In the genomic region with DNA sequence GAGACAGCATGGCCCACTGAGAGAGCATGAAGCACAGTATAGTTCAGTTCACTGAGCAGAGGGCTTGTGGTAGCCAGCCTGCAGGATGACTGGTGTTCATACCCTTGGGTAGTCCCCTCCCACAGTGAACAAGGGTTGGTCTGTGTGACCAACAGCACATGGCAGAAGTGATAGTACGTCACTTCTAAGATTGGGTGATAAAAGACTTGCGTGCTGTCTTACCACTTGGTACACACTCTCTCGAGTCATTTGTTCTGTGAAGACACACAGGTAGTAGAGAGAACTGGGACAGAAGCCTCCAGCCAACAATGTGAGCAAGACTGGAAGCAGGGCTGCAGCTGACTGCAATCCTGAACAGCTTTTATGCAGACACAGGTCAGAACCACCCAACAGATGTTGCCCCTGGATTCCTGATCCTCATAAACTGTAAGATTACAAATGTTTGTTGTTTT, we compare ENCODE assay signal across 8 cellular contexts.
DNase-seq lines count a peak whose midpoint lies in the region; ATAC-seq lines count a peak whose summit lies in the region.

No MANE protein-coding gene starts in this region.

- ATAC-seq in GM18499 (IDR thresholded peaks at IDR 0.05; ENCODE audit: insufficient read depth, unreplicated experiment) (peak; percentile 92), HG02642 (IDR thresholded peaks at IDR 0.05; ENCODE audit: poor library complexity, unreplicated experiment) (peak; percentile 98)

- H3K36me3 ChIP-seq in muscle layer of duodenum (ENCODE audit: control insufficient read depth in 1 of 2, insufficient read depth in 2 of 2, low read length in 2 of 2) (no peaks in the 10 kb centered on the region), subcutaneous abdominal adipose tissue (ENCODE audit: control insufficient read depth in 5 of 5, insufficient read depth in 5 of 5, low read length in 5 of 5) (peaks cover 0 to 7% (median 0%) of the 10 kb centered on the region in 5 donors)

- no peaks in the 10 kb centered on the region for H3K9me3 Mint-ChIP-seq in T-helper 1 cell treated with Interleukin-12 subunit alpha and Interleukin-12 subunit beta and Interleukin-4 antibody, amounts not matched to agents 30 μg/mL and 1 μg/mL, for 36 hours

- peak overlapping the region; percentile 64 for H3K4me3 Mint-ChIP-seq in T-helper 1 cell treated with Interleukin-12 subunit alpha and Interleukin-12 subunit beta and Interleukin-4 antibody, amounts not matched to agents 30 μg/mL and 1 μg/mL, for 36 hours

- H3K27me3 ChIP-seq in muscle layer of duodenum (ENCODE audit: low read depth, low read length) (no peaks in the 10 kb centered on the region), subcutaneous abdominal adipose tissue (ENCODE audit: control insufficient read depth in 5 of 5, insufficient read depth in 4 of 5, low read length in 5 of 5) (no peaks in the 10 kb centered on the region)

- H3K4me1 ChIP-seq in muscle layer of duodenum (ENCODE audit: control insufficient read depth in 1 of 2, insufficient read depth in 2 of 2, low read length in 2 of 2) (peaks cover 36 to 91% of the 10 kb centered on the region in 2 donors), subcutaneous abdominal adipose tissue (ENCODE audit: control insufficient read depth in 5 of 5, insufficient read depth in 5 of 5, low read length in 5 of 5) (peaks cover 8 to 75% (median 69%) of the 10 kb centered on the region in 5 donors)

- peak overlapping the region; percentile 19 for H3K27ac ChIP-seq in muscle layer of duodenum (ENCODE audit: low read length)
- H3K27ac ChIP-seq in subcutaneous abdominal adipose tissue (ENCODE audit: low read depth, low read length), result peak overlapping the region; percentile 71

- no peaks in the 10 kb centered on the region for H3K27me3 Mint-ChIP-seq in T-helper 1 cell treated with Interleukin-12 subunit alpha and Interleukin-12 subunit beta and Interleukin-4 antibody, amounts not matched to agents 30 μg/mL and 1 μg/mL, for 36 hours (ENCODE audit: low read depth)

- no peak overlapping the region for H3K9ac ChIP-seq in subcutaneous abdominal adipose tissue (ENCODE audit: low read length in 5 of 5)

- peaks cover 67% of the 10 kb centered on the region for H3K4me1 Mint-ChIP-seq in T-helper 1 cell treated with Interleukin-12 subunit alpha and Interleukin-12 subunit beta and Interleukin-4 antibody, amounts not matched to agents 30 μg/mL and 1 μg/mL, for 36 hours (ENCODE audit: low read depth)

- peak; percentile 45 for DNase-seq in amniotic epithelial cell (ENCODE audit: low read depth)
- no peak for DNase-seq in NCI-H2081 treated with DMSO at 0.1 percent for 48 hours (lab: John Stamatoyannopoulos, UW)
- DNase-seq in SKM-1 treated with dmso at 0.1 percent for 144 hours (lab: John Stamatoyannopoulos, UW; ENCODE audit: unreplicated experiment), result no peak

- peak overlapping the region; percentile 75 for H3K27ac Mint-ChIP-seq in T-helper 1 cell treated with Interleukin-12 subunit alpha and Interleukin-12 subunit beta and Interleukin-4 antibody, amounts not matched to agents 30 μg/mL and 1 μg/mL, for 36 hours

- H3K9me3 ChIP-seq in muscle layer of duodenum (ENCODE audit: control insufficient read depth in 1 of 2, low read length in 2 of 2) (no peaks in the 10 kb centered on the region), subcutaneous abdominal adipose tissue (ENCODE audit: control insufficient read depth in 5 of 5, low read length in 5 of 5) (no peaks in the 10 kb centered on the region)

- H3K36me3 Mint-ChIP-seq in T-helper 1 cell treated with Interleukin-12 subunit alpha and Interleukin-12 subunit beta and Interleukin-4 antibody, amounts not matched to agents 30 μg/mL and 1 μg/mL, for 36 hours (ENCODE audit: low read depth), result peaks cover 16% of the 10 kb centered on the region

- H3K4me3 ChIP-seq in muscle layer of duodenum (ENCODE audit: low read depth in 1 of 2, low read length in 2 of 2) (peak overlapping the region in 1 of 2 donors; percentile 8), subcutaneous abdominal adipose tissue (ENCODE audit: low read depth in 1 of 5, low read length in 5 of 5) (no peak overlapping the region)
